ENCODE assay signal across 10 cellular contexts in the genomic region with DNA sequence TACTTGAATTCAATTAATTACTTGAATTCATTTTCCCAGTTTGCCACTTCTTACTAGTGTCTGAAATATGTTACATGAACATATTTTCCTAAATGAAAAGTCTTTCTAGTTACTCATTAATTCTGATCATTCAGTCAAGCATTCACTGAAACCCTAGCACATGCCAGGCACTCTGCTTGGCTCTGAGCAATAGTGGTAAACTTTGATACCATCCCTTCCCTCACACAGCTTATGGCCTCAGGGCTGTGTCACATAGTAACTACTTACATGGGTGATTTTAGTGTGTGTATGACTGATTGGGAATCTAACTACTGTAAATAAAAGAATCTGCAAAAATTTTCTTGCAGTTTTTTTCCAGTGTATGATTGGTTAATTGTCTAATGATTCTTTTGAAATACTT. TPM values are rescaled to one million over a fixed set of nuclear protein-coding genes. Genes with fewer than 3 reads are reported as not detected.
DNase-seq lines count a peak whose midpoint lies in the region; ATAC-seq, FAIRE-seq and TF ChIP-seq lines count a peak whose summit lies in the region.
"Had no signal": no experiment of that assay in that cellular context is flagged by ENCODE, and none has a peak within 500 bp of the region (broad histone marks: within the 10 kb centered on the region; RNA-seq: fewer than 3 reads in every experiment).

No MANE protein-coding gene starts in this region.

- H3K27me3 Mint-ChIP-seq in activated B cell treated with CpG ODN at 0.5 μM for 24 hours: no peaks in the 10 kb centered on the region
- no peaks in the 10 kb centered on the region for H3K27me3 Mint-ChIP-seq in mesothelial cell of epicardium (ENCODE audit: low read depth)
- no peaks in the 10 kb centered on the region for H3K27me3 Mint-ChIP-seq in type B pancreatic cell

- peaks cover 4% of the 10 kb centered on the region; the same call in 1 of the 2 replicates for H3K36me3 ChIP-seq in GM23248 (ENCODE audit: low read depth)
- H3K36me3 ChIP-seq: Peyer's patch had no signal

- peak overlapping the region; percentile 28 for H3K27ac ChIP-seq in GM23248
- H3K27ac ChIP-seq: Peyer's patch, WERI-Rb-1 had no signal

- H3K4me2 ChIP-seq in GM23248 (ENCODE audit: unreplicated experiment): peak overlapping the region; percentile 2

- CTCF ChIA-PET in activated B cell treated with CpG ODN at 0.5 μM for 24 hours (lab: Charles Lee): no interaction called here

- no peak overlapping the region for H3K4me3 ChIP-seq in GM23248
- H3K4me3 ChIP-seq: Peyer's patch had no signal

- H2AFZ ChIP-seq in GM23248: no peak overlapping the region

- no peak overlapping the region for H3K9ac ChIP-seq in GM23248

- H3K79me2 ChIP-seq in GM23248 (ENCODE audit: insufficient read depth): peaks cover 99% of the 10 kb centered on the region

- H4K20me1 ChIP-seq in GM23248 (ENCODE audit: insufficient read depth): peaks cover 3% of the 10 kb centered on the region; the same call in 1 of the 2 replicates

- no peak for DNase-seq in GM18507 (ENCODE audit: extremely low spot score, insufficient read length, low read depth)
- DNase-seq in GM23248: peak; percentile 54
- no peak for DNase-seq in activated B cell treated with CpG ODN at 0.5 μM for 24 hours
- no peak for DNase-seq in mesothelial cell of epicardium (ENCODE audit: low spot score in 2 of 2, unreplicated experiment in 2 of 2)
- DNase-seq in type B pancreatic cell (ENCODE audit: extremely low spot score, unreplicated experiment): no peak
- no peak for DNase-seq in activated CD4-positive, alpha-beta T cell treated with anti-CD3 and anti-CD28 coated beads for 1 hour
- DNase-seq in sciatic nerve (ENCODE audit: low spot score): no peak
- DNase-seq: NCI-H2029, WERI-Rb-1 had no signal

- TF ChIP-seq CTCF in activated B cell treated with CpG ODN at 0.5 μM for 24 hours (IDR thresholded peaks at IDR 0.05) (no peak), mesothelial cell of epicardium (IDR thresholded peaks at IDR 0.05; ENCODE audit: unreplicated experiment) (no peak), type B pancreatic cell (conservative IDR thresholded peaks at IDR 0.05) (no peak)

- peak; percentile 56 for ATAC-seq in activated B cell treated with CpG ODN at 0.5 μM for 24 hours (ENCODE audit: low read depth)
- ATAC-seq in sciatic nerve: no peak

- in situ Hi-C loops in GM23248 (cut with MboI): no loop called here

- peak; percentile 74 for FAIRE-seq in GM18507 (lab: Jason Lieb, UNC)

- no peaks in the 10 kb centered on the region for H3K27me3 ChIP-seq in GM23248 (replicated peaks; ENCODE audit: insufficient read depth)
- H3K27me3 ChIP-seq: Peyer's patch had no signal

- H3K9me3 Mint-ChIP-seq in activated B cell treated with CpG ODN at 0.5 μM for 24 hours (no peaks in the 10 kb centered on the region), mesothelial cell of epicardium (peaks cover 4% of the 10 kb centered on the region), type B pancreatic cell (peaks cover 8% of the 10 kb centered on the region)

- peaks cover 25% of the 10 kb centered on the region for H3K4me1 ChIP-seq in GM23248 (ENCODE audit: insufficient read depth)

- intact Hi-C loops in activated B cell treated with CpG ODN at 0.5 μM for 24 hours (cut with micrococcal nuclease) (loop anchor here (1.0 kb wide), 1 partner anchor 33 kb away; a partner anchor contains a TSS), sciatic nerve (cut with DNase I) (no loop called here)

- H3K36me3 Mint-ChIP-seq in activated B cell treated with CpG ODN at 0.5 μM for 24 hours (ENCODE audit: low read depth) (peaks cover 19% of the 10 kb centered on the region), mesothelial cell of epicardium (peaks cover 5% of the 10 kb centered on the region), type B pancreatic cell (peaks cover 26% of the 10 kb centered on the region)

- H3K4me1 Mint-ChIP-seq in activated B cell treated with CpG ODN at 0.5 μM for 24 hours: peaks cover 62% of the 10 kb centered on the region
- H3K4me1 Mint-ChIP-seq in mesothelial cell of epicardium: peaks cover 44% of the 10 kb centered on the region
- H3K4me1 Mint-ChIP-seq in type B pancreatic cell (ENCODE audit: unreplicated experiment): peaks cover 36% of the 10 kb centered on the region

- H3K4me3 Mint-ChIP-seq in activated B cell treated with CpG ODN at 0.5 μM for 24 hours: no peak overlapping the region
- H3K4me3 Mint-ChIP-seq in mesothelial cell of epicardium: no peak overlapping the region
- H3K4me3 Mint-ChIP-seq in type B pancreatic cell: no peak overlapping the region

- no peaks in the 10 kb centered on the region for H3K9me3 ChIP-seq in GM23248 (ENCODE audit: low read depth)
- H3K9me3 ChIP-seq: Peyer's patch had no signal

- H3K27ac Mint-ChIP-seq in activated B cell treated with CpG ODN at 0.5 μM for 24 hours (peak overlapping the region; percentile 13), mesothelial cell of epicardium (peak overlapping the region; percentile 39), type B pancreatic cell (no peak overlapping the region)

- H3K9me2 ChIP-seq in GM23248 (ENCODE audit: insufficient read depth): no peaks in the 10 kb centered on the region

- H3F3A ChIP-seq in GM23248 (ENCODE audit: insufficient read depth): peaks cover 27% of the 10 kb centered on the region; the same call in 1 of the 2 replicates

- POLR2A ChIA-PET in activated B cell treated with CpG ODN at 0.5 μM for 24 hours (lab: Charles Lee): no interaction called here

RNA-seq across cellular contexts. Expression of a gene that starts 32.7 kb away (rescaled TPM):
- total RNA-seq in GM23248 (2014; rRNA removed; shearing (Covaris generic)): 43.4 and 59.2 TPM in 2 replicates
- polyA plus RNA-seq in GM23248 (2016; fragmentation: Nextera tagmentation; extraction: Ambion mirVana): 33.3 and 35.9 TPM in 2 replicates
- total RNA-seq in activated B cell treated with CpG ODN at 0.5 μM for 24 hours (29.9 and 38.6 TPM in 2 replicates), mesothelial cell of epicardium (51.1 to 53.5 TPM (median 51.6 TPM) in 3 replicates), type B pancreatic cell (ENCODE audit: low replicate concordance) (42.9 and 43.1 TPM in 2 replicates), sciatic nerve (33.2 TPM)
